ENCODE assay signal across 31 cellular contexts in genomic region chr15:97940993-97941392, GRCh38.
"Had no signal": no experiment of that assay in that cellular context is flagged by ENCODE, and none has a peak within 500 bp of the region (broad histone marks: within the 10 kb centered on the region; RNA-seq: fewer than 3 reads in every experiment).

No MANE protein-coding gene starts in this region.

- H3K27ac ChIP-seq: ascending aorta, brain microvascular endothelial cell, breast epithelium, VCaP had no signal

- H3K4me3 ChIP-seq: ascending aorta, breast epithelium had no signal

- FAIRE-seq: TTC549 had no signal

- H3K4me1 ChIP-seq: ascending aorta, breast epithelium had no signal

- H3K27me3 ChIP-seq: ascending aorta, brain microvascular endothelial cell, breast epithelium had no signal

- H3K36me3 ChIP-seq: ascending aorta, brain microvascular endothelial cell, breast epithelium had no signal

- ATAC-seq: activated CD8-positive, alpha-beta T cell treated with anti-CD3 and anti-CD28 coated beads for 36 hours; activated naive CD8-positive, alpha-beta T cell treated with anti-CD3 and anti-CD28 coated beads, Interleukin-2, amount 50 U/mL, for 24 hours; activated T-cell treated with anti-CD3 and anti-CD28 coated beads, Interleukin-2, amount 50 U/mL, for 4 hours; activated T-cell treated with anti-CD3 and anti-CD28 coated beads, Interleukin-2, amount 50 U/mL, for 72 hours; activated T-helper 17 cell treated with anti-CD3 and anti-CD28 coated beads, Interleukin-2, amount 50 U/mL, for 72 hours had no signal

- DNase-seq: activated B cell treated with CpG ODN at 0.5 μM for 24 hours; activated CD4-positive, alpha-beta memory T cell treated with anti-CD3 and anti-CD28 coated beads for 36 hours; activated CD4-positive, alpha-beta T cell treated with anti-CD3 and anti-CD28 coated beads for 4 hours; activated CD4-positive, alpha-beta T cell treated with anti-CD3 and anti-CD28 coated beads, Interleukin-2, amount 10 ng/mL, durations not matched to agents 24 days and 14 days; activated CD4-positive, alpha-beta T cell treated with anti-CD3 and anti-CD28 coated beads, Interleukin-2, amount 50 U/mL, for 1 hour; activated CD4-positive, alpha-beta T cell treated with anti-CD3 and anti-CD28 coated beads, Interleukin-2, amount 50 U/mL, for 4 hours; activated CD4-positive, CD25-positive, alpha-beta regulatory T cell treated with anti-CD3 and anti-CD28 coated beads, Interleukin-2, amount 50 U/mL, for 72 hours; activated CD8-positive, alpha-beta memory T cell treated with anti-CD3 and anti-CD28 coated beads, Interleukin-2, amount 50 U/mL, for 4 hours; activated CD8-positive, alpha-beta T cell treated with anti-CD3 and anti-CD28 coated beads for 36 hours; activated effector memory CD4-positive, alpha-beta T cell treated with anti-CD3 and anti-CD28 coated beads, Interleukin-2, amount 50 U/mL, for 16 hours; activated gamma-delta T cell treated with Interleukin-2 at 50 U/mL for 16 hours; activated naive CD4-positive, alpha-beta T cell treated with anti-CD3 and anti-CD28 coated beads, Interleukin-2, amount 10 ng/mL, durations not matched to agents 7 days and 5 days; activated naive CD4-positive, alpha-beta T cell treated with Interleukin-2 at 50 U/mL for 16 hours; activated naive CD8-positive, alpha-beta T cell treated with anti-CD3 and anti-CD28 coated beads, Interleukin-2, amount 10 ng/mL, durations not matched to agents 7 days and 5 days; activated naive CD8-positive, alpha-beta T cell treated with anti-CD3 and anti-CD28 coated beads, Interleukin-2, amount 50 U/mL, for 24 hours; activated T-cell treated with anti-CD3 and anti-CD28 coated beads for 4 hours; activated T-cell treated with anti-CD3 and anti-CD28 coated beads, Interleukin-2, amount 50 U/mL, for 1 hour; activated T-cell treated with anti-CD3 and anti-CD28 coated beads, Interleukin-2, amount 50 U/mL, for 4 hours; activated T-cell treated with anti-CD3 and anti-CD28 coated beads, Interleukin-2, amount 50 U/mL, for 72 hours; amygdala; anterior cingulate cortex; brain microvascular endothelial cell; central memory CD4-positive, alpha-beta T cell; T-helper 1 cell; T-helper 2 cell; T-helper 9 cell had no signal

- H3K9me3 ChIP-seq: ascending aorta, breast epithelium had no signal
